In genomic region chr17:39735882-39736281, GRCh38 we compare ENCODE assay signal across 1 cellular context.
TF ChIP-seq lines count a peak whose summit lies in the region.

No MANE protein-coding gene starts in this region.

TF ChIP-seq in WTC11, 78 proteins besides CTCF, POLR2A, EP300 and RAD21 (continued from another document):
- TF ChIP-seq AR (CRISPR knock-in tag; IDR thresholded peaks at IDR 0.05), result no peak
- TF ChIP-seq TP53 (CRISPR knock-in tag; IDR thresholded peaks at IDR 0.05), result no peak
- TF ChIP-seq NFE2L1 (CRISPR knock-in tag; IDR thresholded peaks at IDR 0.05), result no peak
- no peak for TF ChIP-seq NR1H2 (CRISPR knock-in tag; IDR thresholded peaks at IDR 0.05)
- no peak for TF ChIP-seq SOX15 (CRISPR knock-in tag; IDR thresholded peaks at IDR 0.05)
- no peak for TF ChIP-seq CREB1 (CRISPR knock-in tag; IDR thresholded peaks at IDR 0.05)
- TF ChIP-seq AFF4 (CRISPR knock-in tag; IDR thresholded peaks at IDR 0.05; ENCODE audit: borderline replicate concordance), result no peak
